ENCODE assay signal across 28 cellular contexts in the genomic region with DNA sequence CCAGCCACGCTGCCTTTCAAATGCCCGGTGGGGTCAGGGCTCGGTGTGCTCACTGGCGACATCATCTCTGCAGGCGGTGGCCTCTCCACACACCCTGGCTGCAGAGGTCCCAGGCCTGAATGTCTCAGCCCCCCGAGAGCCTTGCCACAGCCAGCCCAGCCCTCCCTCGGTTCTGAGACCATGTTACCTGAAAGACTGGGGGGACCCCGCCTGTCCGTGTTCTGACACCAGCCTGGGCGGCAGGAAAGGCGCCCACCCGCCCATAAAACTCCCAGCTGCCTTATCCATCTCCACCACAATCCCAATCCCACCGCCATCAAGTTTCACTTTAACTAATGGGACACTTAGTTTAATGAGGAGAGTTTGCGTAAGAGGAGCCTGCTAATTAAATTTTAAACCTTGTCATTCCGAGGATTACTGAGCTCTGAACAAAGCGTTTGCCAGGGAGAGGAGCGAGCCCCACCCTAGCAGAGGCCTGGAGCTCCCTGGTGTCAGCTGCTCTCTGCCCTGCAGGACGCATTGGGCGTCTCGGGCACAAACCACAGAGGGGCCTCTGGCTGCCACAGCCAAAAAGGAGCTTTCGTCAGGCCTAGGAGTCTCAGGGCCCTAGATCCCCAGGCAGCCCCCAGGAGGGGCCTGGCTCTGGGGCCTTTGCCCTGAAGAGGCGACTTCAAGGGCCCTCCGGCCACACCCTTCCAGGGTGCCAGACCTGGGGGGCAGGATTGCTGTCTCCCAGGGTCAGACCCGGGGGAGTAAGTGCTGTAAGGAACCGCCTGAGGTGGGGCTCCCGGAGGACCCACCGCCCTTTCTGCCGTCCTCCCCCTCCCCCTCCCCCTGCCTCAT. TPM values are rescaled to one million over a fixed set of nuclear protein-coding genes. Genes with fewer than 3 reads are reported as not detected.
DNase-seq lines count a peak whose midpoint lies in the region; ATAC-seq and TF ChIP-seq lines count a peak whose summit lies in the region.
"Had no signal": no experiment of that assay in that cellular context is flagged by ENCODE, and none has a peak within 500 bp of the region (broad histone marks: within the 10 kb centered on the region; RNA-seq: fewer than 3 reads in every experiment).

No MANE protein-coding gene starts in this region.

- H3K4me3 Mint-ChIP-seq in GM23338 (no peak overlapping the region), glutamatergic neuron (ENCODE audit: unreplicated experiment) (no peak overlapping the region)
- H3K4me3 Mint-ChIP-seq: activated CD4-positive, alpha-beta T cell treated with anti-CD3 and anti-CD28 coated beads for 36 hours; activated naive CD4-positive, alpha-beta T cell treated with anti-CD3 and anti-CD28 coated beads, Interleukin-2, amount 50 U/mL, for 24 hours; H9; memory B cell; naive thymus-derived CD4-positive, alpha-beta T cell had no signal

- H3K4me2 ChIP-seq in GM23338: no peak overlapping the region

- H3K27me3 Mint-ChIP-seq in GM23338 (ENCODE audit: insufficient read depth, low read depth, poor library complexity): peaks cover 51% of the 10 kb centered on the region
- peaks cover 4% of the 10 kb centered on the region for H3K27me3 Mint-ChIP-seq in glutamatergic neuron (ENCODE audit: unreplicated experiment)

- H3K36me3 ChIP-seq in GM23338 (ENCODE audit: insufficient read depth) (no peaks in the 10 kb centered on the region), SJCRH30 (no peaks in the 10 kb centered on the region), esophagus muscularis mucosa (no peaks in the 10 kb centered on the region)
- H3K36me3 ChIP-seq: gastrocnemius medialis, pancreas, thyroid gland had no signal

- WGBS in esophagus muscularis mucosa: 50% methylated on average over 21 of the region's 28 CpGs

- no peaks in the 10 kb centered on the region for H3K36me3 Mint-ChIP-seq in GM23338 (ENCODE audit: low read depth)
- no peaks in the 10 kb centered on the region for H3K36me3 Mint-ChIP-seq in glutamatergic neuron (ENCODE audit: unreplicated experiment)
- H3K36me3 Mint-ChIP-seq: activated naive CD4-positive, alpha-beta T cell treated with anti-CD3 and anti-CD28 coated beads, Interleukin-2, amount 50 U/mL, for 24 hours; memory B cell; naive thymus-derived CD4-positive, alpha-beta T cell had no signal

- peak; percentile 56 for DNase-seq in AG20443 (ENCODE audit: low spot score)
- peak; percentile 23 for DNase-seq in GM23338 (ENCODE audit: low spot score)
- DNase-seq in SJCRH30: peak; percentile 81
- DNase-seq in glutamatergic neuron: peak; percentile 45
- DNase-seq in ACHN: no peak
- DNase-seq in esophagus muscularis mucosa (ENCODE audit: extremely low spot score): no peak
- no peak for DNase-seq in NCI-H345 treated with DMSO at 0.1 percent for 48 hours (lab: John Stamatoyannopoulos, UW; ENCODE audit: unreplicated experiment)
- DNase-seq: activated CD4-positive, alpha-beta T cell treated with anti-CD3 and anti-CD28 coated beads for 36 hours; activated T-cell treated with anti-CD3 and anti-CD28 coated beads, Interleukin-2, amount 50 U/mL, for 48 hours; aorta; caudate nucleus; DND-41; gastrocnemius medialis; H9; Kasumi-1; kidney; naive thymus-derived CD4-positive, alpha-beta T cell; NCI-H1105; NCI-H2081 treated with DMSO at 0.1 percent for 48 hours; stimulated activated naive CD4-positive, alpha-beta T cell; T1000; thyroid gland had no signal

- H3K9me3 Mint-ChIP-seq in GM23338 (no peaks in the 10 kb centered on the region), glutamatergic neuron (ENCODE audit: unreplicated experiment) (peaks cover 5% of the 10 kb centered on the region)
- H3K9me3 Mint-ChIP-seq: activated naive CD4-positive, alpha-beta T cell treated with anti-CD3 and anti-CD28 coated beads, Interleukin-2, amount 50 U/mL, for 24 hours; H9; memory B cell had no signal

- no peak for TF ChIP-seq CTCF in GM23338 (conservative IDR thresholded peaks at IDR 0.05; ENCODE audit: low read depth in 2 of 2)
- TF ChIP-seq CTCF in glutamatergic neuron (IDR thresholded peaks at IDR 0.05; ENCODE audit: partially characterized antibody, unreplicated experiment): no peak
- TF ChIP-seq CTCF in esophagus muscularis mucosa (IDR thresholded peaks at IDR 0.05): no peak

- H3K27ac ChIP-seq in GM23338 (ENCODE audit: low read depth) (no peak overlapping the region), SJCRH30 (peak overlapping the region; percentile 31), esophagus muscularis mucosa (replicated peaks in 1 of 4) (no peak overlapping the region)
- H3K27ac ChIP-seq: epithelial cell of prostate, gastrocnemius medialis, pancreas, thyroid gland had no signal

- H4K20me1 ChIP-seq in GM23338 (replicated peaks; ENCODE audit: insufficient read depth): no peaks in the 10 kb centered on the region; the same call in 1 of the 2 replicates

- H3K9me2 ChIP-seq in GM23338 (ENCODE audit: insufficient read depth): no peaks in the 10 kb centered on the region

- no peaks in the 10 kb centered on the region for H3K9me3 ChIP-seq in SJCRH30 (replicated peaks)
- H3K9me3 ChIP-seq in esophagus muscularis mucosa: no peaks in the 10 kb centered on the region
- H3K9me3 ChIP-seq: gastrocnemius medialis, pancreas, thyroid gland had no signal

- H3K27me3 ChIP-seq in GM23338 (ENCODE audit: insufficient read depth): peaks cover 45% of the 10 kb centered on the region
- H3K27me3 ChIP-seq in SJCRH30: no peaks in the 10 kb centered on the region
- peaks cover 0 to 100% (median 39%) of the 10 kb centered on the region in 4 donors for H3K27me3 ChIP-seq in esophagus muscularis mucosa

- TF ChIP-seq EP300 in esophagus muscularis mucosa (IDR thresholded peaks at IDR 0.05): no peak

- peak; percentile 6; the same call in 2 of the 3 replicates for ATAC-seq in GM23338
- ATAC-seq: activated CD4-positive, alpha-beta T cell treated with anti-CD3 and anti-CD28 coated beads for 36 hours; gastrocnemius medialis; naive thymus-derived CD4-positive, alpha-beta T cell; Panc1; pancreas had no signal

- intact Hi-C loops in esophagus muscularis mucosa (cut with DNase I): no loop called here

- no peak overlapping the region for H3K4me3 ChIP-seq in GM23338
- peak overlapping the region; percentile 36 for H3K4me3 ChIP-seq in SJCRH30
- no peak overlapping the region for H3K4me3 ChIP-seq in esophagus muscularis mucosa
- H3K4me3 ChIP-seq: gastrocnemius medialis, pancreas, thyroid gland had no signal

- H2AFZ ChIP-seq in GM23338: no peak overlapping the region

- TF ChIP-seq POLR2A in esophagus muscularis mucosa (IDR thresholded peaks at IDR 0.05; ENCODE audit: low read depth): no peak

- no peaks in the 10 kb centered on the region for H3K79me2 ChIP-seq in GM23338 (replicated peaks; ENCODE audit: insufficient read depth)

- H3K4me1 Mint-ChIP-seq in GM23338 (peaks cover 20% of the 10 kb centered on the region), glutamatergic neuron (ENCODE audit: low read depth, unreplicated experiment) (peaks cover 3% of the 10 kb centered on the region)
- H3K4me1 Mint-ChIP-seq: activated CD4-positive, alpha-beta T cell treated with anti-CD3 and anti-CD28 coated beads for 36 hours; activated naive CD4-positive, alpha-beta T cell treated with anti-CD3 and anti-CD28 coated beads, Interleukin-2, amount 50 U/mL, for 24 hours; memory B cell; naive thymus-derived CD4-positive, alpha-beta T cell had no signal

- in situ Hi-C loops in ACHN (cut with HindIII; ENCODE audit: low pct_ligation_motif_present, low pct_unique_long_range_greater_than_20kb, low sequenced_read_pairs): no loop called here

- peaks cover 17% of the 10 kb centered on the region for H3K4me1 ChIP-seq in GM23338 (ENCODE audit: insufficient read depth)
- peaks cover 30% of the 10 kb centered on the region for H3K4me1 ChIP-seq in SJCRH30
- H3K4me1 ChIP-seq in esophagus muscularis mucosa: peaks cover 0 to 24% (median 11%) of the 10 kb centered on the region in 4 donors
- H3K4me1 ChIP-seq: gastrocnemius medialis, pancreas had no signal

- no peaks in the 10 kb centered on the region for H3F3A ChIP-seq in GM23338 (replicated peaks; ENCODE audit: low read depth)

- H3K27ac Mint-ChIP-seq in GM23338 (no peak overlapping the region), glutamatergic neuron (ENCODE audit: unreplicated experiment) (no peak overlapping the region)
- H3K27ac Mint-ChIP-seq: activated CD4-positive, alpha-beta T cell treated with anti-CD3 and anti-CD28 coated beads for 36 hours; activated naive CD4-positive, alpha-beta T cell treated with anti-CD3 and anti-CD28 coated beads, Interleukin-2, amount 50 U/mL, for 24 hours; H9; memory B cell; naive thymus-derived CD4-positive, alpha-beta T cell had no signal

TF ChIP-seq in GM23338, 12 proteins besides CTCF, POLR2A, EP300 and RAD21 (continues in another document):
- no peak for TF ChIP-seq ZNF114 (CRISPR knock-in tag; IDR thresholded peaks at IDR 0.05)
- TF ChIP-seq ZNF331 (CRISPR knock-in tag; IDR thresholded peaks at IDR 0.05; ENCODE audit: low read depth): no peak
- no peak for TF ChIP-seq STAT1 (IDR thresholded peaks at IDR 0.05; ENCODE audit: unreplicated experiment)
- no peak for TF ChIP-seq JUNB (IDR thresholded peaks at IDR 0.05; ENCODE audit: unreplicated experiment)
- no peak for TF ChIP-seq NANOG (IDR thresholded peaks at IDR 0.05; ENCODE audit: borderline replicate concordance)
- no peak for TF ChIP-seq POLR2AphosphoS5 (IDR thresholded peaks at IDR 0.05; ENCODE audit: low read depth)
- TF ChIP-seq CREB1 (CRISPR knock-in tag; IDR thresholded peaks at IDR 0.05; ENCODE audit: low read depth): no peak
- TF ChIP-seq EZH2phosphoT487 (IDR thresholded peaks at IDR 0.05; ENCODE audit: unreplicated experiment): no peak

RNA-seq across cellular contexts. Expression of a gene that starts 15.3 kb away (rescaled TPM):
- total RNA-seq in GM23338 (2014; rRNA removed; shearing (Covaris generic)): not detected in 2 replicates
- 0.08 TPM in 1 of 2 replicates, not detected in the other for polyA plus RNA-seq in GM23338 (2016; fragmentation: Nextera tagmentation; extraction: Ambion mirVana)
- total RNA-seq in SJCRH30 (2014; rRNA removed; shearing (Covaris generic)): not detected in 2 replicates
- total RNA-seq in glutamatergic neuron (ENCODE audit: unreplicated experiment) (0.81 TPM), esophagus muscularis mucosa (not detected)
- total RNA-seq: activated CD4-positive, alpha-beta T cell treated with anti-CD3 and anti-CD28 coated beads for 36 hours; activated CD8-positive, alpha-beta memory T cell treated with anti-CD3 and anti-CD28 coated beads for 36 hours; aorta; gastrocnemius medialis; H9; kidney; pancreas; thyroid gland had no signal
- polyA plus RNA-seq: aorta; naive thymus-derived CD4-positive, alpha-beta T cell; pancreas had no signal

RNA-seq across cellular contexts. Expression of a gene that starts 56.0 kb away (rescaled TPM):
- 25.5 and 29.2 TPM in 2 replicates for total RNA-seq in GM23338 (2014; rRNA removed; shearing (Covaris generic))
- polyA plus RNA-seq in GM23338 (2016; fragmentation: Nextera tagmentation; extraction: Ambion mirVana): 9.2 and 10.5 TPM in 2 replicates
- total RNA-seq in SJCRH30 (2014; rRNA removed; shearing (Covaris generic)): 43.8 and 48.0 TPM in 2 replicates
- total RNA-seq in glutamatergic neuron (ENCODE audit: unreplicated experiment): 21.2 TPM
- total RNA-seq in esophagus muscularis mucosa: 1 to 10 TPM; 5.4 to 7.6 (median 6.3) TPM

Comparison
In these comparisons a context has a peak if more than half of its experiments do, and no peak if none do; other contexts are left out.
1. DNase-seq: peak in AG20443 (single experiment), GM23338 (single experiment), SJCRH30 (2 of 2) and glutamatergic neuron (single experiment); none in ACHN (single experiment), esophagus muscularis mucosa (single experiment) and NCI-H345 treated with DMSO at 0.1 percent for 48 hours (single experiment).